Comparison of ENCODE assay signal across 24 cellular contexts in the genomic region with DNA sequence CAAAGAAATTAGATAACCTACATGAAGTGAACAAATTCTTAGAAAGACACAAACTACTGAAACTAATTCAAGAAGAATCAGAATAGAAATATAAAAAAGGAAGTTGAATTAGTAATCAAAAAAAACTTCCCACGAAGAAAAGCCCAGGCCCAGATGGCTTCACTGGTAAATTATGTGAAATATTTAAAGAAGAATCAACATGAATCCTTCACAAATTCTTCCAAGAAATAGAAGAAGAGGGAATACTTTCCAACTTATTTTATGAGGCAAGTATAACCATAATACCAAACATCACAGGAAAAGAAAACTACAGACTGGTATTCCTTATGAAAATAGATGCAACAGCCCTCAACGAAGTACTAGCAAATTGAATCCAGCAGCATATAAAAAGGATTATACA.
"Had no signal": no experiment of that assay in that cellular context is flagged by ENCODE, and none has a peak within 500 bp of the region (broad histone marks: within the 10 kb centered on the region; RNA-seq: fewer than 3 reads in every experiment).

No MANE protein-coding gene starts in this region.

- H3K27ac Mint-ChIP-seq: activated CD4-positive, alpha-beta memory T cell treated with anti-CD3 and anti-CD28 coated beads for 36 hours; activated naive CD4-positive, alpha-beta T cell treated with anti-CD3 and anti-CD28 coated beads, Interleukin-2, amount 10 ng/mL, durations not matched to agents 7 days and 5 days; activated naive CD8-positive, alpha-beta T cell treated with anti-CD3 and anti-CD28 coated beads, Interleukin-2, amount 50 U/mL, for 24 hours; brain; naive B cell; progenitor cell of endocrine pancreas had no signal

- H3K27me3 ChIP-seq: heart right ventricle, sigmoid colon, upper lobe of left lung had no signal

- DNase-seq: activated CD4-positive, alpha-beta memory T cell treated with anti-CD3 and anti-CD28 coated beads for 36 hours; activated CD4-positive, alpha-beta T cell treated with anti-CD3 and anti-CD28 coated beads for 48 hours; activated effector memory CD4-positive, alpha-beta T cell treated with anti-CD3 and anti-CD28 coated beads, Interleukin-2, amount 50 U/mL, for 16 hours; activated naive CD4-positive, alpha-beta T cell treated with anti-CD3 and anti-CD28 coated beads, Interleukin-2, amount 10 ng/mL, durations not matched to agents 7 days and 5 days; activated naive CD8-positive, alpha-beta T cell treated with anti-CD3 and anti-CD28 coated beads, Interleukin-2, amount 50 U/mL, for 24 hours; activated T-cell treated with anti-CD3 and anti-CD28 coated beads for 4 hours; anterior cingulate cortex; effector memory CD4-positive, alpha-beta T cell; heart right ventricle; lower lobe of right lung; mesendoderm; mucosa of descending colon; naive B cell; retina; sigmoid colon; stimulated activated CD4-positive, alpha-beta T cell treated with anti-CD3 and anti-CD28 coated beads, Interleukin-4, amount 100 ng/mL, for 24 hours; stimulated activated naive CD4-positive, alpha-beta T cell treated with Interleukin-2 at 50 U/mL for 16 hours; upper lobe of left lung had no signal

- H3K4me3 ChIP-seq: heart right ventricle, lower lobe of right lung, mucosa of descending colon, sigmoid colon, upper lobe of left lung had no signal

- H3K4me1 ChIP-seq: lower lobe of right lung, sigmoid colon, upper lobe of left lung had no signal

- H3K36me3 ChIP-seq: sigmoid colon, upper lobe of left lung had no signal

- H3K27me3 Mint-ChIP-seq: activated CD4-positive, alpha-beta memory T cell treated with anti-CD3 and anti-CD28 coated beads for 36 hours; activated naive CD4-positive, alpha-beta T cell treated with anti-CD3 and anti-CD28 coated beads, Interleukin-2, amount 10 ng/mL, durations not matched to agents 7 days and 5 days; activated naive CD8-positive, alpha-beta T cell treated with anti-CD3 and anti-CD28 coated beads, Interleukin-2, amount 50 U/mL, for 24 hours; brain; naive B cell; progenitor cell of endocrine pancreas had no signal

- H3K4me1 Mint-ChIP-seq: brain, naive B cell had no signal

- H3K4me3 Mint-ChIP-seq: activated CD4-positive, alpha-beta memory T cell treated with anti-CD3 and anti-CD28 coated beads for 36 hours; activated naive CD4-positive, alpha-beta T cell treated with anti-CD3 and anti-CD28 coated beads, Interleukin-2, amount 10 ng/mL, durations not matched to agents 7 days and 5 days; activated naive CD8-positive, alpha-beta T cell treated with anti-CD3 and anti-CD28 coated beads, Interleukin-2, amount 50 U/mL, for 24 hours; brain; naive B cell; neural crest cell had no signal

- ATAC-seq: activated naive CD8-positive, alpha-beta T cell treated with anti-CD3 and anti-CD28 coated beads, Interleukin-2, amount 50 U/mL, for 24 hours; esophagus mucosa; heart right ventricle; left lobe of liver; lower lobe of right lung; mucosa of descending colon had no signal

- H3K27ac ChIP-seq: heart right ventricle, lower lobe of right lung, sigmoid colon, upper lobe of left lung had no signal

- H3K9me3 ChIP-seq: lower lobe of right lung, sigmoid colon, upper lobe of left lung had no signal

- H3K9me3 Mint-ChIP-seq: activated naive CD8-positive, alpha-beta T cell treated with anti-CD3 and anti-CD28 coated beads, Interleukin-2, amount 50 U/mL, for 24 hours had no signal

- FAIRE-seq: keratinocyte had no signal
